Comparison of ENCODE assay signal across 4 cellular contexts in genomic region chr12:8235316-8236157, GRCh38. TPM values are rescaled to one million over a fixed set of nuclear protein-coding genes. Genes with fewer than 3 reads are reported as not detected.
"Had no signal": no experiment of that assay in that cellular context is flagged by ENCODE, and none has a peak within 500 bp of the region (broad histone marks: within the 10 kb centered on the region; RNA-seq: fewer than 3 reads in every experiment).

No MANE protein-coding gene starts in this region.

RNA-seq across cellular contexts. Expression of gene FAM90A1, which starts 8.1 kb away (rescaled TPM):
- total RNA-seq: dermis blood vessel endothelial cell, neural crest cell, pulmonary artery endothelial cell, suprapubic skin had no signal
